Comparison of ENCODE assay signal across 8 cellular contexts in the genomic region with DNA sequence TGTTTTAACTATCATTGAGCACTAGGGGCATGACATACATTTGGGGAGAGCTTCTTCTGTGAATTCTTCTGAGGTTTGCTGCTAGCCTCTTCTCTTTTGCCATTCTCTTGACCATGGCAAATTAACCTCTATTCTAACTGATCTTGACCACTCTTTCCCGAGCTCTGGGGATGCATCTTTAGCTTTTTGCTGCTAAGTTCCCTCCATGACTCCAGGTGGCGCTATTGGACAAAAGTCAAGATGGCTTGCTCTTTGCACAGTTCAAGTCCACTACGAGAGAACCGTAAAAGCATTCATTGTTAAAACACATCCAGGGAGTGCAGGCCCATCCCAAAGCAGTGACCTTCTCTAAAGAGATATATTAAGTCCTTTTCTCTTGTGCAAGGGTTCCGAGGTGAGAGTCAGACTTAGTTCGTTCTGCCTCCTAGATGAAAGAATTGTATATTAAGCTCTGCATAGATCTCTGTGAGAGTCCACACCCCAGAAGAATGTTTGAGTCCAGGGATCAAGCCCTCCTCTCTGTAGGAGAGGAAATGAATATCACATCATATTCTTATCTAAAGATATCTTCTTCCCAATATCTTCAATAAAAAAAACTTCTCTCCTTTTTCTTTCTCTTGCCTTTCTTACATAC.
DNase-seq lines count a peak whose midpoint lies in the region; ATAC-seq and TF ChIP-seq lines count a peak whose summit lies in the region.

No MANE protein-coding gene starts in this region.

- no peaks in the 10 kb centered on the region for H3K9me2 ChIP-seq in PC-9 (ENCODE audit: insufficient read depth)

- ATAC-seq in GM19455 (IDR thresholded peaks at IDR 0.05; ENCODE audit: unreplicated experiment), result no peak

- no peaks in the 10 kb centered on the region for H3K27me3 Mint-ChIP-seq in endothelial cell (ENCODE audit: unreplicated experiment)

- POLR2A ChIA-PET in PC-9 (lab: Charles Lee; ENCODE audit: unreplicated experiment), result no interaction called here

- peak overlapping the region; percentile 15; the same call in 1 of the 2 replicates for H2AFZ ChIP-seq in PC-9
- H2AFZ ChIP-seq in osteoblast (ENCODE audit: low read length), result no peak overlapping the region

- in situ Hi-C loops in ACHN (cut with HindIII; ENCODE audit: low pct_ligation_motif_present, low pct_unique_long_range_greater_than_20kb, low sequenced_read_pairs) (no loop called here), GM13977 (cut with MboI; ENCODE audit: low pct_unique_long_range_greater_than_20kb, low sequenced_read_pairs, unreplicated experiment) (no loop called here)

- H4K20me1 ChIP-seq in PC-9 (ENCODE audit: insufficient read depth) (no peaks in the 10 kb centered on the region), osteoblast (ENCODE audit: insufficient read depth, low read length) (no peaks in the 10 kb centered on the region)

- DNase-seq in ACHN (peak; percentile 57), GM13977 (ENCODE audit: low spot score) (peak; percentile 45), LNCaP clone FGC (ENCODE audit: low read depth) (peak; percentile 65), PC-9 (peak; percentile 49 to 65), endothelial cell (ENCODE audit: low spot score) (peak; percentile 68), osteoblast (ENCODE audit: insufficient read length, low spot score, missing footprints) (no peak)
- DNase-seq in central memory CD4-positive, alpha-beta T cell, result no peak

- H3K27me3 ChIP-seq in PC-9 (ENCODE audit: insufficient read depth, low read depth) (no peaks in the 10 kb centered on the region), osteoblast (ENCODE audit: insufficient read depth, low read length) (no peaks in the 10 kb centered on the region)

- TF ChIP-seq CTCF in GM13977 (IDR thresholded peaks at IDR 0.05; ENCODE audit: extremely low read depth, insufficient read depth, missing control alignments) (peak; percentile 77), LNCaP clone FGC (IDR thresholded peaks at IDR 0.05; ENCODE audit: control insufficient read depth, extremely low read depth, insufficient read depth) (peak; percentile 88), PC-9 (conservative IDR thresholded peaks at IDR 0.05) (peak; percentile 92), endothelial cell (IDR thresholded peaks at IDR 0.05; ENCODE audit: unreplicated experiment) (peak; percentile 82), osteoblast (IDR thresholded peaks at IDR 0.05; ENCODE audit: extremely low read depth, low read depth, low read length) (peak; percentile 29)

- H3K36me3 Mint-ChIP-seq in endothelial cell (ENCODE audit: low read depth, unreplicated experiment), result no peaks in the 10 kb centered on the region

- H3K36me3 ChIP-seq in PC-9 (ENCODE audit: low read depth) (no peaks in the 10 kb centered on the region), osteoblast (ENCODE audit: insufficient read depth, low read length) (no peaks in the 10 kb centered on the region)

- H3K4me3 ChIP-seq in LNCaP clone FGC (ENCODE audit: low read depth, low read length) (no peak overlapping the region), PC-9 (no peak overlapping the region), osteoblast (ENCODE audit: insufficient read depth, low read length) (no peak overlapping the region)

- intact Hi-C loops in PC-9 (cut with micrococcal nuclease; ENCODE audit: unreplicated experiment), result loop anchor here (1.0 kb wide), 1 partner anchor 1192 kb away; no protein-coding TSS in a partner anchor

- no peaks in the 10 kb centered on the region for H3K4me1 Mint-ChIP-seq in endothelial cell (ENCODE audit: unreplicated experiment)

- peak overlapping the region; percentile 34 for H3K4me2 ChIP-seq in PC-9
- no peak overlapping the region for H3K4me2 ChIP-seq in osteoblast (ENCODE audit: insufficient read depth, low read length)

- H3K4me3 Mint-ChIP-seq in endothelial cell (ENCODE audit: unreplicated experiment), result no peak overlapping the region

- BruUV-seq in PC-9 (replicated peaks; lab: Mats Ljungman, UMichigan), result no TSS peak

- no peaks in the 10 kb centered on the region for H3F3A ChIP-seq in PC-9 (ENCODE audit: insufficient read depth, low read depth)

- H3K9me3 ChIP-seq in PC-9 (ENCODE audit: insufficient read depth, low read depth) (no peaks in the 10 kb centered on the region), osteoblast (ENCODE audit: low read depth, low read length) (no peaks in the 10 kb centered on the region)

- H3K27ac ChIP-seq in PC-9 (no peak overlapping the region), osteoblast (ENCODE audit: low read depth, low read length) (no peak overlapping the region)

- CTCF ChIA-PET in PC-9 (lab: Charles Lee), result interaction anchor here (0.8 to 2.0 kb wide), 3 partner anchors 1146 to 1230 kb away, joined by 3 to 13 read pairs (median 4); no protein-coding TSS in a partner anchor

- no peaks in the 10 kb centered on the region for H3K4me1 ChIP-seq in PC-9 (replicated peaks; ENCODE audit: insufficient read depth)
- H3K4me1 ChIP-seq in osteoblast (ENCODE audit: insufficient read depth, low read length), result no peaks in the 10 kb centered on the region

- H3K27ac Mint-ChIP-seq in endothelial cell (ENCODE audit: unreplicated experiment), result no peak overlapping the region

- H3K9me3 Mint-ChIP-seq in endothelial cell (ENCODE audit: unreplicated experiment), result no peaks in the 10 kb centered on the region

- H3K79me2 ChIP-seq in PC-9 (ENCODE audit: low read depth) (no peaks in the 10 kb centered on the region), osteoblast (ENCODE audit: insufficient read depth, low read length) (no peaks in the 10 kb centered on the region)

Comparison
In these comparisons a context has a peak if more than half of its experiments do, and no peak if none do; other contexts are left out.
1. DNase-seq: peak in ACHN (single experiment), GM13977 (single experiment), LNCaP clone FGC (single experiment), PC-9 (2 of 2) and endothelial cell (single experiment); none in osteoblast (single experiment) and central memory CD4-positive, alpha-beta T cell (single experiment).
2. CTCF ChIP-seq: peak in every context shown above with its lines; median percentile 92 in PC-9; 88 in LNCaP clone FGC; 82 in endothelial cell; 77 in GM13977; 29 in osteoblast.